In the genomic region with DNA sequence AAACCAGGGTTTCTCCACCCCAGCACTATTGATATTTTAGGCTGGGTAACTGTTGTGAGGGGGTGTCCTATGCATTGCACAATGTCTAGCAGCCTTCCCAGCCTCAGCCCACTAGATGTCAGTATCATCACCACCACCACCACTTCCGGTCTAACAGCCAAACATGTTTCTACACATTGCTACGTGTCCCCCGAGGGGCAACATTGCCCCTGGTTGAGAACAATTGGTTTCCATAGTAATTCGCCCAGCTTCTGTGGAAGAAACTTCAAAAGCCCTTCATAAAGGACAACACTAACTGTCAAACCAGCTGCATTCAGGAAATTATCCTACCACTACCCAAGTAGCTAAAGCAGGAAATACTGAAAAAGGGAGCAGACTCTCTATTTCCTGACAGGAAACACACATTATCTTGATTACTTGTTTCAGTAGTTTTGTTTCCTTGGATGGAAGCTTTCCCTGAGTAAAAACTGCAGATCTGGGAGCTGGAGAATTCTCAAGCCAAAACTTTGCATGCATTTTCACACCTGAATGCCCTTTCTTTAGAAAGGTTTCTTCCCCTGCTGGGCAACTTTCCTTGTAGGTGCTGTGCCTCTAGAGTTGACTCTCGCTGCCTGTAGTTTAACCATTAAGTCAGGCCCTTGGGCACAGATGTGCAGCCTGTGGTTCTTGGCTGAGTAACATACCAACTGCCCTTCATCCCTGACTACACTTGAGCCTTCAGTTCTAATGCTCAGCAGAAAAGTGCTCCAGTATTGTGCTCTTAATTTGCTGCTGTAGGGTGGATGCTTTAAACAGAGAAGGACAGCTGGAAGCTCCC, we compare ENCODE assay signal across 8 cellular contexts. TPM values are rescaled to one million over a fixed set of nuclear protein-coding genes. Genes with fewer than 3 reads are reported as not detected.
DNase-seq lines count a peak whose midpoint lies in the region; ATAC-seq, FAIRE-seq and TF ChIP-seq lines count a peak whose summit lies in the region.

No MANE protein-coding gene starts in this region.

- no peak overlapping the region for H3K27ac ChIP-seq in astrocyte (ENCODE audit: low read depth, low read length)

- H3K36me3 Mint-ChIP-seq in T-helper 1 cell treated with Interleukin-12 subunit alpha and Interleukin-12 subunit beta and Interleukin-4 antibody, amounts not matched to agents 30 μg/mL and 1 μg/mL, for 36 hours (ENCODE audit: low read depth) = no peaks in the 10 kb centered on the region
- no peaks in the 10 kb centered on the region for H3K36me3 Mint-ChIP-seq in astrocyte (ENCODE audit: low read depth, unreplicated experiment)

- no peak overlapping the region for H3K9ac ChIP-seq in astrocyte (ENCODE audit: low read length)

- no peaks in the 10 kb centered on the region for H3K9me3 Mint-ChIP-seq in T-helper 1 cell treated with Interleukin-12 subunit alpha and Interleukin-12 subunit beta and Interleukin-4 antibody, amounts not matched to agents 30 μg/mL and 1 μg/mL, for 36 hours
- H3K9me3 Mint-ChIP-seq in astrocyte (ENCODE audit: unreplicated experiment) = no peaks in the 10 kb centered on the region

- no peaks in the 10 kb centered on the region for H3K36me3 ChIP-seq in astrocyte (ENCODE audit: insufficient read depth, low read length)

- peak; percentile 27 for TF ChIP-seq CTCF in astrocyte (IDR thresholded peaks at IDR 0.05; ENCODE audit: insufficient read depth, low read depth, low read length)

- H3K4me1 ChIP-seq in astrocyte (ENCODE audit: insufficient read depth, low read length) = no peaks in the 10 kb centered on the region

- peak overlapping the region; percentile 61 for H3K4me3 Mint-ChIP-seq in T-helper 1 cell treated with Interleukin-12 subunit alpha and Interleukin-12 subunit beta and Interleukin-4 antibody, amounts not matched to agents 30 μg/mL and 1 μg/mL, for 36 hours
- H3K4me3 Mint-ChIP-seq in astrocyte (ENCODE audit: unreplicated experiment) = no peak overlapping the region

- no peaks in the 10 kb centered on the region for H4K20me1 ChIP-seq in astrocyte (ENCODE audit: insufficient read depth, low read length)

- no peak for FAIRE-seq in astrocyte (lab: Jason Lieb, UNC)

- H3K27ac Mint-ChIP-seq in T-helper 1 cell treated with Interleukin-12 subunit alpha and Interleukin-12 subunit beta and Interleukin-4 antibody, amounts not matched to agents 30 μg/mL and 1 μg/mL, for 36 hours = no peak overlapping the region
- no peak overlapping the region for H3K27ac Mint-ChIP-seq in astrocyte (ENCODE audit: unreplicated experiment)

- H3K27me3 Mint-ChIP-seq in T-helper 1 cell treated with Interleukin-12 subunit alpha and Interleukin-12 subunit beta and Interleukin-4 antibody, amounts not matched to agents 30 μg/mL and 1 μg/mL, for 36 hours (ENCODE audit: low read depth) = peaks cover 14% of the 10 kb centered on the region
- peaks cover 2% of the 10 kb centered on the region for H3K27me3 Mint-ChIP-seq in astrocyte (ENCODE audit: low read depth, unreplicated experiment)

- H3K4me3 ChIP-seq in astrocyte (ENCODE audit: insufficient read depth, low read depth, low read length) = no peak overlapping the region

- H2AFZ ChIP-seq in astrocyte (ENCODE audit: low read depth, low read length) = no peak overlapping the region

- peak overlapping the region; percentile 35 for H3K4me2 ChIP-seq in astrocyte (ENCODE audit: low read length)

- no peaks in the 10 kb centered on the region for H3K9me3 ChIP-seq in astrocyte (ENCODE audit: insufficient read depth, low read depth, low read length)

- ATAC-seq in GM21515 (IDR thresholded peaks at IDR 0.05; ENCODE audit: unreplicated experiment) = peak; percentile 99
- ATAC-seq in left lobe of liver = peak; percentile 99

- DNase-seq in ELF-1 (ENCODE audit: low read depth, low spot score) (peak; percentile 81), HT1080 (ENCODE audit: low read depth) (peak; percentile 66), astrocyte (ENCODE audit: low read depth) (no peak), left lobe of liver (ENCODE audit: low spot score) (peak; percentile 55), NCI-H187 (lab: John Stamatoyannopoulos, UW) (no peak)
- peak; percentile 37 for DNase-seq in stimulated activated CD8-positive, alpha-beta memory T cell treated with anti-CD3 and anti-CD28 coated beads, Interleukin-12 subunit alpha, Interleukin-12 subunit beta, amount 100 ng/mL, for 24 hours (ENCODE audit: extremely low read depth)

- no peaks in the 10 kb centered on the region for H3K79me2 ChIP-seq in astrocyte (ENCODE audit: insufficient read depth, low read length)

- H3K27me3 ChIP-seq in astrocyte (ENCODE audit: insufficient read depth, low read length) = no peaks in the 10 kb centered on the region

- H3K4me1 Mint-ChIP-seq in T-helper 1 cell treated with Interleukin-12 subunit alpha and Interleukin-12 subunit beta and Interleukin-4 antibody, amounts not matched to agents 30 μg/mL and 1 μg/mL, for 36 hours (ENCODE audit: low read depth) = peaks cover 12% of the 10 kb centered on the region
- peaks cover 8% of the 10 kb centered on the region for H3K4me1 Mint-ChIP-seq in astrocyte (ENCODE audit: low read depth, unreplicated experiment)

RNA-seq across cellular contexts. Expression of a gene that starts 23.6 kb away (rescaled TPM):
- total RNA-seq in HT1080 (2014; rRNA removed; shearing (Covaris generic)) = not detected in 2 replicates
- not detected in 2 replicates for polyA plus RNA-seq in HT1080 (2015; cell fraction: cytosol; rRNA removed)
- not detected in 2 replicates for polyA plus RNA-seq in HT1080 (2015; cell fraction: nucleus; rRNA removed)
- total RNA-seq in astrocyte (0.16 and 0.17 TPM in 2 replicates), left lobe of liver (3.0 TPM)

Comparison
In these comparisons a context has a peak if more than half of its experiments do, and no peak if none do; other contexts are left out.
1. DNase-seq: peak in ELF-1 (single experiment), HT1080 (single experiment), left lobe of liver (single experiment) and stimulated activated CD8-positive, alpha-beta memory T cell treated with anti-CD3 and anti-CD28 coated beads, Interleukin-12 subunit alpha, Interleukin-12 subunit beta, amount 100 ng/mL, for 24 hours (single experiment); none in astrocyte (single experiment) and NCI-H187 (0 of 2).